ENCODE assay signal across 9 cellular contexts in the genomic region with DNA sequence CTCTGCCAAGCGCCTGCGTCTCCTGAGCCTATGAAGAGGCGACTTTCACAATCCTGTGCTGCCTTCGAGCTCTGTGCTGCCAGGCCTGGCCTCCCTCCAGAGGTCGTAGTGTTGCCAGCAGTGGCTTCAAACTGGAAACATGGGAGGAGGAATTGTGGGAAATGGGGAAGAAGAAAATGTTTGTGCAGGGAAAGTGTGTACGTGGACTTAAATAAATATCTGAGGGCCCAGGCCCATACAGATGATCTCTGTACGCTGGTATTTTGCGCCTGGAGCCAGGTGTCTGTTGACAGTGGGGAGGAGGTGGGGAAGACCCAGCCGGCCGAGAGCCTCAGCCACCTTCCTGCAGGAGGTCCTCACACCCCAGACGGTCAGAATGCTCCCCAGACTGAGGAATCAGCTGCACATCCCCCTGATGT. TPM values are rescaled to one million over a fixed set of nuclear protein-coding genes. Genes with fewer than 3 reads are reported as not detected.
DNase-seq lines count a peak whose midpoint lies in the region; ATAC-seq and TF ChIP-seq lines count a peak whose summit lies in the region.
"Had no signal": no experiment of that assay in that cellular context is flagged by ENCODE, and none has a peak within 500 bp of the region (broad histone marks: within the 10 kb centered on the region; RNA-seq: fewer than 3 reads in every experiment).

No MANE protein-coding gene starts in this region.

- H3K4me1 ChIP-seq in right lobe of liver, result peaks cover 0 to 42% (median 23%) of the 10 kb centered on the region in 4 donors

- BruUV-seq in MCF 10A (replicated peaks; lab: Mats Ljungman, UMichigan), result no TSS peak

- CTCF ChIA-PET in activated CD4-positive, alpha-beta T cell treated with anti-CD3 and anti-CD28 coated beads, Interleukin-2, amount 10 ng/mL, durations not matched to agents 7 days and 5 days (lab: Charles Lee), result interaction anchor here (0.6 to 2.1 kb wide), 13 partner anchors 8 to 86 kb away, joined by 3 to 12 read pairs (median 4); no protein-coding TSS in a partner anchor
- CTCF ChIA-PET in MCF 10A (lab: Yijun Ruan, JAX), result interaction anchor here (0.5 to 2.5 kb wide), 12 partner anchors 10 to 106 kb away, joined by 3 to 17 read pairs (median 3); no protein-coding TSS in a partner anchor

- peaks cover 66% of the 10 kb centered on the region for H3K4me1 Mint-ChIP-seq in activated CD4-positive, alpha-beta T cell treated with anti-CD3 and anti-CD28 coated beads, Interleukin-2, amount 10 ng/mL, durations not matched to agents 7 days and 5 days
- peaks cover 44% of the 10 kb centered on the region for H3K4me1 Mint-ChIP-seq in MCF 10A (ENCODE audit: insufficient read depth, unreplicated experiment)
- peaks cover 72% of the 10 kb centered on the region for H3K4me1 Mint-ChIP-seq in stimulated activated naive CD8-positive, alpha-beta T cell treated with anti-CD3 and anti-CD28 coated beads, Interleukin-15, amount 100 ng/mL, for 72 hours

- peak; percentile 67 for TF ChIP-seq POLR2A in right lobe of liver (IDR thresholded peaks at IDR 0.05)

- no peaks in the 10 kb centered on the region for H3K27me3 ChIP-seq in right lobe of liver

- peak; percentile 79 to 89 (median 84) for ATAC-seq in right lobe of liver
- no peak for ATAC-seq in stimulated activated naive CD8-positive, alpha-beta T cell treated with anti-CD3 and anti-CD28 coated beads, Interleukin-15, amount 100 ng/mL, for 72 hours
- no peak for ATAC-seq in GM19324 (IDR thresholded peaks at IDR 0.05; ENCODE audit: low FRiP score, unreplicated experiment)

- H3K4me3 Mint-ChIP-seq in activated CD4-positive, alpha-beta T cell treated with anti-CD3 and anti-CD28 coated beads, Interleukin-2, amount 10 ng/mL, durations not matched to agents 7 days and 5 days, result peak overlapping the region; percentile 69
- peak overlapping the region; percentile 58 for H3K4me3 Mint-ChIP-seq in MCF 10A (ENCODE audit: unreplicated experiment)
- peak overlapping the region; percentile 79 to 80 for H3K4me3 Mint-ChIP-seq in stimulated activated naive CD8-positive, alpha-beta T cell treated with anti-CD3 and anti-CD28 coated beads, Interleukin-15, amount 100 ng/mL, for 72 hours

- WGBS in right lobe of liver (ENCODE audit: insufficient coverage, low coverage, low lambda C conversion rate, missing lambda C conversion rate), result 14% methylated on average over 10 of the region's 11 CpGs

- intact Hi-C loops in MCF 10A (cut with micrococcal nuclease), result no loop called here
- intact Hi-C loops in right lobe of liver (cut with DNase I), result no loop called here

- POLR2A ChIA-PET in activated CD4-positive, alpha-beta T cell treated with anti-CD3 and anti-CD28 coated beads, Interleukin-2, amount 10 ng/mL, durations not matched to agents 7 days and 5 days (lab: Charles Lee), result no interaction called here
- POLR2A ChIA-PET in MCF 10A (lab: Yijun Ruan, JAX), result interaction anchor here (0.9 to 14.3 kb wide), 12 partner anchors 8 to 75 kb away, joined by 3 to 349 read pairs (median 12); a partner anchor contains a TSS

- peak overlapping the region; percentile 25 to 47 (median 35) for H3K4me3 ChIP-seq in right lobe of liver

- H3K27ac Mint-ChIP-seq in activated CD4-positive, alpha-beta T cell treated with anti-CD3 and anti-CD28 coated beads, Interleukin-2, amount 10 ng/mL, durations not matched to agents 7 days and 5 days, result peak overlapping the region; percentile 100
- H3K27ac Mint-ChIP-seq in MCF 10A (ENCODE audit: low read depth, unreplicated experiment), result peak overlapping the region; percentile 95
- H3K27ac Mint-ChIP-seq in stimulated activated naive CD8-positive, alpha-beta T cell treated with anti-CD3 and anti-CD28 coated beads, Interleukin-15, amount 100 ng/mL, for 72 hours, result peak overlapping the region; percentile 98

- TF ChIP-seq CTCF in MCF 10A (IDR thresholded peaks at IDR 0.05; ENCODE audit: unreplicated experiment), result no peak
- TF ChIP-seq CTCF in right lobe of liver (IDR thresholded peaks at IDR 0.05), result no peak
- no peak for TF ChIP-seq CTCF in GM10266 (IDR thresholded peaks at IDR 0.05; ENCODE audit: control insufficient read depth, insufficient read depth, low read depth, missing control alignments)

- peaks cover 8% of the 10 kb centered on the region for H3K9me3 Mint-ChIP-seq in activated CD4-positive, alpha-beta T cell treated with anti-CD3 and anti-CD28 coated beads, Interleukin-2, amount 10 ng/mL, durations not matched to agents 7 days and 5 days
- no peaks in the 10 kb centered on the region for H3K9me3 Mint-ChIP-seq in MCF 10A (ENCODE audit: unreplicated experiment)
- H3K9me3 Mint-ChIP-seq in stimulated activated naive CD8-positive, alpha-beta T cell treated with anti-CD3 and anti-CD28 coated beads, Interleukin-15, amount 100 ng/mL, for 72 hours, result no peaks in the 10 kb centered on the region

- H3K27me3 Mint-ChIP-seq in activated CD4-positive, alpha-beta T cell treated with anti-CD3 and anti-CD28 coated beads, Interleukin-2, amount 10 ng/mL, durations not matched to agents 7 days and 5 days, result no peaks in the 10 kb centered on the region
- no peaks in the 10 kb centered on the region for H3K27me3 Mint-ChIP-seq in MCF 10A (ENCODE audit: insufficient read depth, unreplicated experiment)
- H3K27me3 Mint-ChIP-seq in stimulated activated naive CD8-positive, alpha-beta T cell treated with anti-CD3 and anti-CD28 coated beads, Interleukin-15, amount 100 ng/mL, for 72 hours, result no peaks in the 10 kb centered on the region

- H3K36me3 Mint-ChIP-seq in activated CD4-positive, alpha-beta T cell treated with anti-CD3 and anti-CD28 coated beads, Interleukin-2, amount 10 ng/mL, durations not matched to agents 7 days and 5 days (ENCODE audit: low read depth), result peaks cover 67% of the 10 kb centered on the region
- peaks cover 84% of the 10 kb centered on the region for H3K36me3 Mint-ChIP-seq in MCF 10A (ENCODE audit: insufficient read depth, unreplicated experiment)

- peaks cover 0 to 6% (median 0%) of the 10 kb centered on the region in 4 donors for H3K36me3 ChIP-seq in right lobe of liver

- H3K27ac ChIP-seq in right lobe of liver, result peak overlapping the region; percentile 95 to 96 (median 96)

- H3K9me3 ChIP-seq in right lobe of liver, result no peaks in the 10 kb centered on the region

- DNase-seq in activated CD4-positive, alpha-beta T cell treated with anti-CD3 and anti-CD28 coated beads, Interleukin-2, amount 10 ng/mL, durations not matched to agents 7 days and 5 days, result no peak
- DNase-seq in activated CD4-positive, alpha-beta T cell treated with anti-CD3 and anti-CD28 coated beads, Interleukin-2, amount 50 U/mL, for 1 hour, result no peak
- DNase-seq in MCF 10A (ENCODE audit: unreplicated experiment) (peak; percentile 58), right lobe of liver (peak; percentile 91 to 95 (median 94)), GM10266 (ENCODE audit: extremely low spot score) (no peak), HK-2 (ENCODE audit: unreplicated experiment) (no peak)
- peak in 1 of 2 donors; percentile 14 for DNase-seq in stimulated activated naive CD8-positive, alpha-beta T cell treated with anti-CD3 and anti-CD28 coated beads, Interleukin-15, amount 100 ng/mL, for 72 hours
- DNase-seq: DND-41 had no signal

RNA-seq across cellular contexts. Expression of a gene that starts 44.6 kb away (rescaled TPM):
- 10 to 100 TPM; 20.0 to 26.1 TPM for total RNA-seq in activated CD4-positive, alpha-beta T cell treated with anti-CD3 and anti-CD28 coated beads, Interleukin-2, amount 10 ng/mL, durations not matched to agents 7 days and 5 days
- total RNA-seq in MCF 10A (2022), result 168 and 186 TPM in 2 replicates
- total RNA-seq in right lobe of liver, result 10 to 100 TPM; 29.4 to 75.2 (median 36.6) TPM

Comparison
In these comparisons a context has a peak if more than half of its experiments do, and no peak if none do; other contexts are left out.
1. DNase-seq: peak in MCF 10A (single experiment) and right lobe of liver (3 of 3); none in activated CD4-positive, alpha-beta T cell treated with anti-CD3 and anti-CD28 coated beads, Interleukin-2, amount 10 ng/mL, durations not matched to agents 7 days and 5 days (single experiment), activated CD4-positive, alpha-beta T cell treated with anti-CD3 and anti-CD28 coated beads, Interleukin-2, amount 50 U/mL, for 1 hour (single experiment), GM10266 (single experiment) and HK-2 (single experiment).
2. ATAC-seq: peak in right lobe of liver (4 of 4); none in stimulated activated naive CD8-positive, alpha-beta T cell treated with anti-CD3 and anti-CD28 coated beads, Interleukin-15, amount 100 ng/mL, for 72 hours (single experiment) and GM19324 (single experiment).
3. Peak in every context shown above with its lines, with median percentiles within 50 percentile points of each other: H3K27ac Mint-ChIP-seq and H3K4me3 Mint-ChIP-seq.